In the genomic region with DNA sequence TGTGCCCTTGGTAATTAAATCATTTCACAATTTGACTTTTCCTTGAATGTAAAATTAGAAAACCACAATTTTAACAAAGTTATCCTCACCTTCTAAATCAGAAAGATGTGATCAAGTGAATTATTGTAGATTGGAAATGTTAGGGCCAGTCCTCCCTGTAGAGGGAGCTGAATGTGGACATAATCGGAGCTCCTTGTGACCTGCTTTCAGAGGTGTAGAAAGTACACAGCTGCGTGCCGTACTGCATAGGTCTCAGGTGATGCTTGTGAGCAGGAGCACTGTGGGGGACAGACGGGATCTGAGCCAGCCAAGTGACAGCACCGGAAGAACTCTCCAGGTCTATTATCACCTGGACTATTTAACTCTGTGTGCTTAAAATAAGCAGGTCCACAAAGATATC, we compare ENCODE assay signal across 30 cellular contexts.
A peak's percentile ranks its signal among the peaks of the same experiment; 100 is the strongest.
DNase-seq lines count a peak whose midpoint lies in the region; ATAC-seq and TF ChIP-seq lines count a peak whose summit lies in the region.
"Had no signal": no experiment of that assay in that cellular context is flagged by ENCODE, and none has a peak within 500 bp of the region (broad histone marks: within the 10 kb centered on the region; RNA-seq: fewer than 3 reads in every experiment).

No MANE protein-coding gene starts in this region.

- H3K36me3 ChIP-seq in uterus (no peaks in the 10 kb centered on the region), OCI-LY7 (ENCODE audit: insufficient read depth, low read length) (no peaks in the 10 kb centered on the region)
- H3K36me3 ChIP-seq: cardiac muscle cell, Peyer's patch, suprapubic skin had no signal

- no peaks in the 10 kb centered on the region for H3K36me3 Mint-ChIP-seq in activated naive CD8-positive, alpha-beta T cell treated with anti-CD3 and anti-CD28 coated beads, Interleukin-2, amount 10 ng/mL, durations not matched to agents 7 days and 5 days
- no peaks in the 10 kb centered on the region for H3K36me3 Mint-ChIP-seq in activated naive CD8-positive, alpha-beta T cell treated with anti-CD3 and anti-CD28 coated beads for 36 hours
- H3K36me3 Mint-ChIP-seq in chondrocyte (ENCODE audit: low read depth), result no peaks in the 10 kb centered on the region
- H3K36me3 Mint-ChIP-seq: activated CD4-positive, alpha-beta memory T cell treated with anti-CD3 and anti-CD28 coated beads for 36 hours; activated naive CD4-positive, alpha-beta T cell treated with anti-CD3 and anti-CD28 coated beads, Interleukin-2, amount 10 ng/mL, durations not matched to agents 7 days and 5 days; memory B cell; T-cell had no signal

- TF ChIP-seq POLR2A in uterus (IDR thresholded peaks at IDR 0.05), result no peak

- H3K4me1 Mint-ChIP-seq in activated naive CD8-positive, alpha-beta T cell treated with anti-CD3 and anti-CD28 coated beads, Interleukin-2, amount 10 ng/mL, durations not matched to agents 7 days and 5 days, result no peaks in the 10 kb centered on the region
- no peaks in the 10 kb centered on the region for H3K4me1 Mint-ChIP-seq in activated naive CD8-positive, alpha-beta T cell treated with anti-CD3 and anti-CD28 coated beads for 36 hours
- H3K4me1 Mint-ChIP-seq in chondrocyte (ENCODE audit: low read depth), result peaks cover 14% of the 10 kb centered on the region
- H3K4me1 Mint-ChIP-seq: activated naive CD4-positive, alpha-beta T cell treated with anti-CD3 and anti-CD28 coated beads, Interleukin-2, amount 10 ng/mL, durations not matched to agents 7 days and 5 days; memory B cell; T-cell had no signal

- POLR2A ChIA-PET in activated naive CD8-positive, alpha-beta T cell treated with anti-CD3 and anti-CD28 coated beads, Interleukin-2, amount 10 ng/mL, durations not matched to agents 7 days and 5 days (lab: Charles Lee), result no interaction called here
- POLR2A ChIA-PET in OCI-LY7 (lab: Charles Lee), result interaction anchor here (0.8 to 1.3 kb wide), 2 partner anchors 10 to 14 kb away, joined by 3 read pairs; no protein-coding TSS in a partner anchor

- no peaks in the 10 kb centered on the region for H3K27me3 Mint-ChIP-seq in activated naive CD8-positive, alpha-beta T cell treated with anti-CD3 and anti-CD28 coated beads, Interleukin-2, amount 10 ng/mL, durations not matched to agents 7 days and 5 days
- no peaks in the 10 kb centered on the region for H3K27me3 Mint-ChIP-seq in activated naive CD8-positive, alpha-beta T cell treated with anti-CD3 and anti-CD28 coated beads for 36 hours
- no peaks in the 10 kb centered on the region for H3K27me3 Mint-ChIP-seq in chondrocyte (ENCODE audit: low read depth)
- H3K27me3 Mint-ChIP-seq: activated CD4-positive, alpha-beta memory T cell treated with anti-CD3 and anti-CD28 coated beads for 36 hours; activated naive CD4-positive, alpha-beta T cell treated with anti-CD3 and anti-CD28 coated beads, Interleukin-2, amount 10 ng/mL, durations not matched to agents 7 days and 5 days; dendritic cell treated with granulocyte-macrophage colony-stimulating factor and Interleukin-4, amounts not matched to agents 40 ng/mL and 50 ng/mL, for 4 days; memory B cell; T-cell had no signal

- H3K4me2 ChIP-seq in OCI-LY7 (ENCODE audit: low read length), result no peak overlapping the region

- H3K4me3 Mint-ChIP-seq in activated naive CD8-positive, alpha-beta T cell treated with anti-CD3 and anti-CD28 coated beads, Interleukin-2, amount 10 ng/mL, durations not matched to agents 7 days and 5 days, result no peak overlapping the region
- H3K4me3 Mint-ChIP-seq in activated naive CD8-positive, alpha-beta T cell treated with anti-CD3 and anti-CD28 coated beads for 36 hours, result no peak overlapping the region
- H3K4me3 Mint-ChIP-seq in chondrocyte (ENCODE audit: unreplicated experiment), result no peak overlapping the region
- H3K4me3 Mint-ChIP-seq: activated CD4-positive, alpha-beta memory T cell treated with anti-CD3 and anti-CD28 coated beads for 36 hours; activated naive CD4-positive, alpha-beta T cell treated with anti-CD3 and anti-CD28 coated beads, Interleukin-2, amount 10 ng/mL, durations not matched to agents 7 days and 5 days; dendritic cell treated with granulocyte-macrophage colony-stimulating factor and Interleukin-4, amounts not matched to agents 40 ng/mL and 50 ng/mL, for 4 days; memory B cell; T-cell had no signal

- H3K27ac Mint-ChIP-seq in activated naive CD8-positive, alpha-beta T cell treated with anti-CD3 and anti-CD28 coated beads, Interleukin-2, amount 10 ng/mL, durations not matched to agents 7 days and 5 days, result peak overlapping the region; percentile 44
- no peak overlapping the region for H3K27ac Mint-ChIP-seq in activated naive CD8-positive, alpha-beta T cell treated with anti-CD3 and anti-CD28 coated beads for 36 hours
- H3K27ac Mint-ChIP-seq in chondrocyte (ENCODE audit: unreplicated experiment), result no peak overlapping the region
- H3K27ac Mint-ChIP-seq: activated CD4-positive, alpha-beta memory T cell treated with anti-CD3 and anti-CD28 coated beads for 36 hours; activated naive CD4-positive, alpha-beta T cell treated with anti-CD3 and anti-CD28 coated beads, Interleukin-2, amount 10 ng/mL, durations not matched to agents 7 days and 5 days; dendritic cell treated with granulocyte-macrophage colony-stimulating factor and Interleukin-4, amounts not matched to agents 40 ng/mL and 50 ng/mL, for 4 days; memory B cell; T-cell had no signal

- H3K27ac ChIP-seq in uterus (no peak overlapping the region), OCI-LY7 (ENCODE audit: low read depth, low read length, poor library complexity, severe bottlenecking) (no peak overlapping the region)
- H3K27ac ChIP-seq: cardiac muscle cell, HL-60, Peyer's patch, suprapubic skin had no signal

- DNase-seq in activated naive CD8-positive, alpha-beta T cell treated with anti-CD3 and anti-CD28 coated beads, Interleukin-2, amount 10 ng/mL, durations not matched to agents 7 days and 5 days, result no peak
- DNase-seq in activated naive CD8-positive, alpha-beta T cell treated with anti-CD3 and anti-CD28 coated beads for 36 hours, result no peak
- DNase-seq in NCI-H526 treated with DMSO at 0.1 percent for 48 hours (lab: John Stamatoyannopoulos, UW) (peak; percentile 14), chondrocyte (ENCODE audit: low spot score) (no peak), retinal pigment epithelial cell (ENCODE audit: low read depth) (no peak), NCI-H226 (no peak), uterus (no peak), OCI-LY7 (ENCODE audit: low spot score) (no peak)
- DNase-seq: ACHN; activated CD4-positive, alpha-beta memory T cell treated with anti-CD3 and anti-CD28 coated beads for 36 hours; activated CD4-positive, CD25-positive, alpha-beta regulatory T cell treated with anti-CD3 and anti-CD28 coated beads, Interleukin-2, amount 50 U/mL, for 72 hours; activated CD8-positive, alpha-beta memory T cell treated with anti-CD3 and anti-CD28 coated beads, Interleukin-2, amount 50 U/mL, for 48 hours; activated naive CD4-positive, alpha-beta T cell treated with anti-CD3 and anti-CD28 coated beads, Interleukin-2, amount 10 ng/mL, durations not matched to agents 7 days and 5 days; DND-41; HCEC 1CT; hypothalamus; NCI-H1092 treated with DMSO at 0.1 percent for 48 hours; NCI-H1930; NCI-H345; Peyer's patch; posterior cingulate gyrus; SHP77 treated with DMSO at 0.1 percent for 48 hours; stimulated activated naive CD4-positive, alpha-beta T cell; T-cell had no signal

- intact Hi-C loops in uterus (cut with DNase I; ENCODE audit: low total_unique reads), result no loop called here
- intact Hi-C loops in OCI-LY7 (cut with micrococcal nuclease; ENCODE audit: unreplicated experiment), result no loop called here

- no peaks in the 10 kb centered on the region for H4K20me1 ChIP-seq in OCI-LY7 (ENCODE audit: insufficient read depth, low read length)

- CTCF ChIA-PET in OCI-LY7 (lab: Charles Lee; ENCODE audit: unreplicated experiment), result no interaction called here

- H3K9me3 ChIP-seq in uterus (no peaks in the 10 kb centered on the region), OCI-LY7 (ENCODE audit: low read length) (no peaks in the 10 kb centered on the region)
- H3K9me3 ChIP-seq: Caco-2, Peyer's patch, suprapubic skin had no signal

- H2AFZ ChIP-seq in OCI-LY7 (ENCODE audit: low read length), result no peak overlapping the region

- no TSS peak for BruUV-seq in OCI-LY7 (replicated peaks; lab: Mats Ljungman, UMichigan)

- no peaks in the 10 kb centered on the region for H3K9me2 ChIP-seq in OCI-LY7 (ENCODE audit: insufficient read depth, low read length)

- H3K9me3 Mint-ChIP-seq in activated naive CD8-positive, alpha-beta T cell treated with anti-CD3 and anti-CD28 coated beads, Interleukin-2, amount 10 ng/mL, durations not matched to agents 7 days and 5 days, result no peaks in the 10 kb centered on the region
- H3K9me3 Mint-ChIP-seq in activated naive CD8-positive, alpha-beta T cell treated with anti-CD3 and anti-CD28 coated beads for 36 hours, result no peaks in the 10 kb centered on the region
- H3K9me3 Mint-ChIP-seq in chondrocyte (ENCODE audit: low read depth), result no peaks in the 10 kb centered on the region
- H3K9me3 Mint-ChIP-seq: activated CD4-positive, alpha-beta memory T cell treated with anti-CD3 and anti-CD28 coated beads for 36 hours; memory B cell had no signal

- ATAC-seq in activated naive CD8-positive, alpha-beta T cell treated with anti-CD3 and anti-CD28 coated beads, Interleukin-2, amount 10 ng/mL, durations not matched to agents 7 days and 5 days (ENCODE audit: low read depth), result no peak
- ATAC-seq: T-cell had no signal

- no peaks in the 10 kb centered on the region for H3K27me3 ChIP-seq in uterus
- H3K27me3 ChIP-seq: cardiac muscle cell, Peyer's patch, suprapubic skin had no signal

- H3K4me1 ChIP-seq in uterus (no peaks in the 10 kb centered on the region), OCI-LY7 (ENCODE audit: insufficient read depth, low read length, poor library complexity, severe bottlenecking) (no peaks in the 10 kb centered on the region)
- H3K4me1 ChIP-seq: Caco-2, Peyer's patch, suprapubic skin had no signal

- H3K4me3 ChIP-seq in retinal pigment epithelial cell (ENCODE audit: low read length) (no peak overlapping the region), uterus (no peak overlapping the region), OCI-LY7 (ENCODE audit: low read depth, low read length, poor library complexity, severe bottlenecking) (no peak overlapping the region)
- H3K4me3 ChIP-seq: cardiac muscle cell, Peyer's patch, suprapubic skin had no signal

- TF ChIP-seq CTCF in chondrocyte (IDR thresholded peaks at IDR 0.05) (peak; percentile 12), retinal pigment epithelial cell (conservative IDR thresholded peaks at IDR 0.05; ENCODE audit: low read depth, low read length) (peak; percentile 14), uterus (IDR thresholded peaks at IDR 0.05) (no peak), OCI-LY7 (conservative IDR thresholded peaks at IDR 0.05; ENCODE audit: low read length) (no peak)

- H3K79me2 ChIP-seq in OCI-LY7 (ENCODE audit: insufficient read depth, low read depth, low read length), result no peaks in the 10 kb centered on the region

Comparison
In these comparisons a context has a peak if more than half of its experiments do, and no peak if none do; other contexts are left out.
1. CTCF ChIP-seq: peak in chondrocyte (single experiment) and retinal pigment epithelial cell (single experiment); none in uterus (0 of 4) and OCI-LY7 (single experiment).